Comparison of ENCODE assay signal across 22 cellular contexts in the genomic region with DNA sequence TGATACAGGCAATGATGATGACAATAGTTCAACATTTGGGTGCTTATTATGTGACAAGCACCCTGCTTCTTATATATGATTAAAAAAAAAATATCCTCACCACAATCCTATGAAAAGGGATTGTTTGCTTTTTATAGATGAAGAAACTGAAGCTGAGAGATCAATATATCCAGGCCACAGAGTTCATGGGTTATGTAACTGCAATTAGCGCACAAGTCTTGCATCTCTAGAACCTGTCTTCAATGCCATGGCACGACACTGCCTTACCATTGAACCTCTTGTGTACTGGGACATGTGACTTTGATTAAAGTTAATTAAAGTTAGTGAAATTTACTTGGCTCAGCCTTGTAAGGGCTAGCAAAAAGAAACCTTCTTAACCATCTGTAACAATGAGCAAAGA.
"Had no signal": no experiment of that assay in that cellular context is flagged by ENCODE, and none has a peak within 500 bp of the region (broad histone marks: within the 10 kb centered on the region; RNA-seq: fewer than 3 reads in every experiment).

No MANE protein-coding gene starts in this region.

- DNase-seq: stimulated activated CD4-positive, alpha-beta T cell treated with anti-CD3 and anti-CD28 coated beads, Interleukin-2, amount 100 ng/mL, for 48 hours; stimulated activated CD4-positive, alpha-beta T cell treated with anti-CD3 and anti-CD28 coated beads, Interleukin-4, amount 100 ng/mL, for 1 hour; stimulated activated CD4-positive, alpha-beta T cell treated with anti-CD3 and anti-CD28 coated beads, Interleukin-4, amount 100 ng/mL, for 24 hours; stimulated activated CD4-positive, alpha-beta T cell treated with anti-CD3 and anti-CD28 coated beads, Interleukin-4, amount 100 ng/mL, for 4 hours; stimulated activated CD8-positive, alpha-beta memory T cell treated with anti-CD3 and anti-CD28 coated beads, Interleukin-4, amount 100 ng/mL, for 48 hours; stimulated activated naive B cell treated with anti-CD40 and anti-IgM and Interleukin-4, amounts not matched to agents 10 μg/mL and 1 μg/mL and 100 μg/mL, for 72 hours; stimulated activated naive CD4-positive, alpha-beta T cell; stimulated activated naive CD4-positive, alpha-beta T cell treated with Interleukin-2 at 50 U/mL for 16 hours; stimulated activated naive CD8-positive, alpha-beta T cell treated with anti-CD3 and anti-CD28 coated beads, Interleukin-15, amount 100 ng/mL, for 72 hours; stimulated activated naive CD8-positive, alpha-beta T cell treated with anti-CD3 and anti-CD28 coated beads, Interleukin-15, Interleukin-2, amounts not matched to agents 100 U/mL and 50 U/mL, for 24 hours; stomach; substantia nigra; testis; thyroid gland; tibial artery; transverse colon; trophoblast cell; upper lobe of left lung; upper lobe of right lung; uterus had no signal

- ATAC-seq: stimulated activated effector memory CD8-positive, alpha-beta T cell treated with anti-CD3 and anti-CD28 coated beads, Interleukin-12 subunit alpha, Interleukin-12 subunit beta, amount 100 ng/mL, for 72 hours; stimulated activated memory B cell treated with anti-CD40 and anti-IgM and Interleukin-4, amounts not matched to agents 10 μg/mL and 1 μg/mL and 100 μg/mL, for 72 hours; stimulated activated naive B cell treated with anti-CD40 and anti-IgM and Interleukin-4, amounts not matched to agents 10 μg/mL and 1 μg/mL and 100 μg/mL, for 72 hours; stimulated activated naive CD8-positive, alpha-beta T cell treated with anti-CD3 and anti-CD28 coated beads, Interleukin-15, amount 100 ng/mL, for 72 hours; stimulated activated naive CD8-positive, alpha-beta T cell treated with anti-CD3 and anti-CD28 coated beads, Interleukin-15, Interleukin-2, amounts not matched to agents 100 U/mL and 50 U/mL, for 24 hours; upper lobe of right lung had no signal
